ENCODE assay signal across 8 cellular contexts in the genomic region with DNA sequence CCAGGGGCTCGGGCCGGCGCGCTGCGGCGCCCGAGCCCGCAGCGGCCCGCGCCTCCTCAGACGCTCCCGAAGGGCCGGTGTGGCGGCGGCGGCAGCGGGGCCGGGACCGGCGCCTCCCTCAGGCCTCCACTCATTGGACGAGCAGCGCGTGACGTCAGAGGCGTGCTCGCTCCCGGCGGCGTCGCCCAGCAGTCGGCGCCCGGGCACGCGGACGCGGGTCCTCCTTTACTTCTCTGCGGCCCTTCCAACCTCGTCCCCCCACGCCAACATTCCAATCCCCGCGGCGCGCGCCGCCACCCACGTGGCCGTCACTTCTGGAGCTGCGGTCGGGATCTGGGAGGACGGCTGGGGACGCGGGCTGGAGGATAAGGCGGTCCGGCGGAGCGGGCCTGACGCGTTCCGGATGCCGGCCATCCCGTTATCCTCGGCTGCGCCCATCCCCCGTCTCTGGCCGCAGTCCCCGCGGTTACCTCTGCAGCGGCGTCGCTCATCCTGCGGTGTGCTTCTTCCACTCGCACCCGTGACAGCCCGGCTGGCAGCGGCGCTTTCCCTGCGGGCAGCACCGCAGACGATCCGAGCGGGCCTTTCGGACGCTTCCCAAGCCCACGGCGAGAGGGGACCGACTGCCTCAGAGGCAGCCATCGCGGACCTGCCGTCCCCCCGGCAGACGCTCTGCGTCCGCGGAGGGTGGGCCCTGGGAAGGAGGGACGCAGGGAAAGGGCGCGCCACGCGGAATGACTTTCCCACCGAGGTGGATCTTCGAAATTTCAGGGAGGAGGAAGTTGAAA.
DNase-seq lines count a peak whose midpoint lies in the region; ATAC-seq and TF ChIP-seq lines count a peak whose summit lies in the region.

A gene with protein sequence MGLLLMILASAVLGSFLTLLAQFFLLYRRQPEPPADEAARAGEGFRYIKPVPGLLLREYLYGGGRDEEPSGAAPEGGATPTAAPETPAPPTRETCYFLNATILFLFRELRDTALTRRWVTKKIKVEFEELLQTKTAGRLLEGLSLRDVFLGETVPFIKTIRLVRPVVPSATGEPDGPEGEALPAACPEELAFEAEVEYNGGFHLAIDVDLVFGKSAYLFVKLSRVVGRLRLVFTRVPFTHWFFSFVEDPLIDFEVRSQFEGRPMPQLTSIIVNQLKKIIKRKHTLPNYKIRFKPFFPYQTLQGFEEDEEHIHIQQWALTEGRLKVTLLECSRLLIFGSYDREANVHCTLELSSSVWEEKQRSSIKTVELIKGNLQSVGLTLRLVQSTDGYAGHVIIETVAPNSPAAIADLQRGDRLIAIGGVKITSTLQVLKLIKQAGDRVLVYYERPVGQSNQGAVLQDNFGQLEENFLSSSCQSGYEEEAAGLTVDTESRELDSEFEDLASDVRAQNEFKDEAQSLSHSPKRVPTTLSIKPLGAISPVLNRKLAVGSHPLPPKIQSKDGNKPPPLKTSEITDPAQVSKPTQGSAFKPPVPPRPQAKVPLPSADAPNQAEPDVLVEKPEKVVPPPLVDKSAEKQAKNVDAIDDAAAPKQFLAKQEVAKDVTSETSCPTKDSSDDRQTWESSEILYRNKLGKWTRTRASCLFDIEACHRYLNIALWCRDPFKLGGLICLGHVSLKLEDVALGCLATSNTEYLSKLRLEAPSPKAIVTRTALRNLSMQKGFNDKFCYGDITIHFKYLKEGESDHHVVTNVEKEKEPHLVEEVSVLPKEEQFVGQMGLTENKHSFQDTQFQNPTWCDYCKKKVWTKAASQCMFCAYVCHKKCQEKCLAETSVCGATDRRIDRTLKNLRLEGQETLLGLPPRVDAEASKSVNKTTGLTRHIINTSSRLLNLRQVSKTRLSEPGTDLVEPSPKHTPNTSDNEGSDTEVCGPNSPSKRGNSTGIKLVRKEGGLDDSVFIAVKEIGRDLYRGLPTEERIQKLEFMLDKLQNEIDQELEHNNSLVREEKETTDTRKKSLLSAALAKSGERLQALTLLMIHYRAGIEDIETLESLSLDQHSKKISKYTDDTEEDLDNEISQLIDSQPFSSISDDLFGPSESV (minus strand): TSS at position 81 of the 788 bp plus-strand sequence. CDS start 213 bp downstream, outside the sequence.

- H3K4me3 ChIP-seq in choroid plexus epithelial cell (ENCODE audit: low read depth, low read length): peak within 1 kb of the TSS; percentile 99

- DNase-seq in AML-193 (lab: John Stamatoyannopoulos, UW) (peak; percentile 77 to 79), NCI-H524 treated with DMSO at 0.1 percent for 48 hours (lab: John Stamatoyannopoulos, UW) (peak; percentile 32), choroid plexus epithelial cell (ENCODE audit: low read depth) (peak; percentile 91), kidney glomerular epithelial cell (lab: John Stamatoyannopoulos, UW) (peak; percentile 77)
- peak; percentile 88 to 91 for DNase-seq in activated CD4-positive, alpha-beta T cell treated with anti-CD3 and anti-CD28 coated beads for 4 hours
- DNase-seq in stimulated activated CD4-positive, alpha-beta T cell treated with anti-CD3 and anti-CD28 coated beads, Interleukin-1b, Interleukin-23, amount 100 ng/mL, for 1 hour (ENCODE audit: low read depth in 2 of 2): peak; percentile 65 to 88

- peak; percentile 69 for ATAC-seq in HG03378 (IDR thresholded peaks at IDR 0.05; ENCODE audit: unreplicated experiment)

- TF ChIP-seq POLR2A in GM19099 (IDR thresholded peaks at IDR 0.05; ENCODE audit: extremely low read depth, insufficient read length, low read depth): peak; percentile 88

- no peak for TF ChIP-seq CTCF in choroid plexus epithelial cell (conservative IDR thresholded peaks at IDR 0.05; ENCODE audit: low read depth, low read length)

Comparison
In these comparisons a context has a peak if more than half of its experiments do, and no peak if none do; other contexts are left out.
1. Peak in every context shown above with its lines: DNase-seq, ATAC-seq and H3K4me3 ChIP-seq.
2. DNase-seq: peak in every context shown above with its lines; median percentile 91 in choroid plexus epithelial cell; 90 in activated CD4-positive, alpha-beta T cell treated with anti-CD3 and anti-CD28 coated beads for 4 hours; 78 in AML-193; 77 in kidney glomerular epithelial cell; 76 in stimulated activated CD4-positive, alpha-beta T cell treated with anti-CD3 and anti-CD28 coated beads, Interleukin-1b, Interleukin-23, amount 100 ng/mL, for 1 hour; 32 in NCI-H524 treated with DMSO at 0.1 percent for 48 hours.